Comparison of ENCODE assay signal across 1 cellular context in the genomic region with DNA sequence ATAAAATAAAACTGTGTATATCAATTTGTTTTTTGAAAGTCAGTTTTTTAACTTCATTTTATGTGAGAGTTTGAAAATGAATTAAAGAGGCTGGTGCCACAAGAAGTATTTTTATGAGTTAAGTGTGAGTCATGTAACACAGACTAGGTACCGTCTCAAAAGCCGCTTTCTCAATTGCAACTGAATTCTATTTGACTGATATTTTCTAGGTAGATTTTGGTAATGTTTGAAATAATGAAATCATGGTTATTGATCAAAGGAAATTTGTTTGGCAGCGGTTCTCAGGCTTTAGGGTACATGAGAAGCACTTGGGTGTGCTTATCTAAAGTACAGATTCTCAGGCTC.
TF ChIP-seq lines count a peak whose summit lies in the region.

No MANE protein-coding gene starts in this region.

TF ChIP-seq in K562, 482 proteins besides CTCF, POLR2A, EP300 and RAD21:
- TF ChIP-seq MCM3 (IDR thresholded peaks at IDR 0.05) (no peak), ZNF217 (CRISPR knock-in tag; IDR thresholded peaks at IDR 0.05) (no peak), BRD9 (IDR thresholded peaks at IDR 0.05; ENCODE audit: low read depth, partially characterized antibody) (no peak), FOSL1 (tag; conservative IDR thresholded peaks at IDR 0.05) (peak; percentile 54; the same call in 1 of the 2 replicates)
TF ChIP-seq in K562: peak in this region for 1.
